In the genomic region with DNA sequence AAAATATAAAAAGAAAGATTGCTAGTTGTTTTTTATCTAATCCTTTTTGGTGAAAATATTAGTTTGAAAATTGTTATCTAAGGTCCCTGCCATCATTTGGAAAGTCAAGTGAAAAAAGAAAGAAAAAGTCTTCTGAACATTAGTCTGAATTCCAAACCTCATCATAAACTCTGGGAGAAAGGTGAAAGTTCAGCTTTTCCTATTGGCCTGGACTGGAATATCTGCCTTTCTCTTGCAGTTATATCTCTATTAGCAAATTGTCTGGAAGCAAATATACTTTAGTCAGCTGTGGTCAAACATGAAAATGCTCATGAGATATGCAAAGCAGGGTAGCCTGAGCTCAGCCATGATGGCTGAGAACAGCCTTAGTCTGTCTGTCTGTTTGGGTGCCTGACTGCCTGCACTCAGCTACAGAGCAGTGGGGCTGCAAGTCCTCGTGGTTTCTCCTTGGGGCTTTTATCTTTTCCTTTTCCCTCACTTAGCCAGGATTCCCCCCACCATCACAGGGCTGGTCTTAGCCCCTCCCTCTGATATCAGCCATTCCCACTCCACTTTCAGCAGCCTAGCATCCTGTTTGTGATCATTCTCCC, we compare ENCODE assay signal across 13 cellular contexts. TPM values are rescaled to one million over a fixed set of nuclear protein-coding genes. Genes with fewer than 3 reads are reported as not detected.
DNase-seq lines count a peak whose midpoint lies in the region; ATAC-seq, FAIRE-seq and TF ChIP-seq lines count a peak whose summit lies in the region.
"Had no signal": no experiment of that assay in that cellular context is flagged by ENCODE, and none has a peak within 500 bp of the region (broad histone marks: within the 10 kb centered on the region; RNA-seq: fewer than 3 reads in every experiment).

No MANE protein-coding gene starts in this region.

- TF ChIP-seq POLR2A in body of pancreas (IDR thresholded peaks at IDR 0.05), result no peak

- no peak overlapping the region for H3K4me3 ChIP-seq in body of pancreas

- H3K36me3 ChIP-seq in body of pancreas (replicated peaks in 1 of 2; ENCODE audit: insufficient read depth in 1 of 2, low read depth in 2 of 2), result no peaks in the 10 kb centered on the region

- FAIRE-seq in urothelium cell line (lab: Jason Lieb, UNC), result no peak

- WGBS in body of pancreas, 2 donors, result 30 to 33% methylated on average over 1 of the region's 1 CpG

- no peaks in the 10 kb centered on the region for H3K9me3 ChIP-seq in body of pancreas

- H3K27me3 ChIP-seq in body of pancreas, result no peaks in the 10 kb centered on the region

- TF ChIP-seq CTCF in body of pancreas (IDR thresholded peaks at IDR 0.05), result peak in 1 of 7 experiments; percentile 18

- ATAC-seq in GM18511 (IDR thresholded peaks at IDR 0.05; ENCODE audit: unreplicated experiment) (peak; percentile 76), GM21447 (IDR thresholded peaks at IDR 0.05; ENCODE audit: unreplicated experiment) (peak; percentile 60), HG03095 (IDR thresholded peaks at IDR 0.05; ENCODE audit: unreplicated experiment) (peak; percentile 73), body of pancreas (peak; percentile 71)
- ATAC-seq: activated CD4-positive, alpha-beta T cell treated with anti-CD3 and anti-CD28 coated beads for 36 hours; esophagus mucosa; SK-N-SH treated with all-trans-retinoic acid at 6 μM for 48 hours had no signal

- intact Hi-C loops in body of pancreas (cut with DNase I), result no loop called here

- H3K27ac ChIP-seq in body of pancreas, result peak overlapping the region in 3 of 4 donors; percentile 35 to 73 (median 49)

- H3K4me1 ChIP-seq in body of pancreas, result peaks cover 56% of the 10 kb centered on the region

- peak; percentile 24 to 60 (median 42) for DNase-seq in body of pancreas
- DNase-seq in GM19238 (ENCODE audit: insufficient read length, low spot score), result no peak
- DNase-seq in GF-D8 (lab: John Stamatoyannopoulos, UW), result no peak
- no peak for DNase-seq in urothelium cell line (ENCODE audit: low spot score)
- DNase-seq in NCI-H345 (lab: John Stamatoyannopoulos, UW), result no peak
- DNase-seq: activated CD4-positive, alpha-beta T cell treated with anti-CD3 and anti-CD28 coated beads for 36 hours; activated effector memory CD4-positive, alpha-beta T cell treated with anti-CD3 and anti-CD28 coated beads, Interleukin-2, amount 50 U/mL, for 16 hours; cerebellar nuclear complex had no signal

RNA-seq across cellular contexts. Expression of a gene that starts 19.5 kb away (rescaled TPM):
- total RNA-seq in body of pancreas, result 10 to 100 TPM; 14.8 to 20.2 TPM

Comparison
In these comparisons a context has a peak if more than half of its experiments do, and no peak if none do; other contexts are left out.
1. DNase-seq: peak in body of pancreas (4 of 4); none in GM19238 (single experiment), GF-D8 (single experiment), urothelium cell line (single experiment) and NCI-H345 (single experiment).
2. Peak in every context shown above with its lines, with median percentiles within 50 percentile points of each other: ATAC-seq.